Comparison of ENCODE assay signal across 25 cellular contexts in genomic region chr3:9109570-9109914, GRCh38.
DNase-seq lines count a peak whose midpoint lies in the region; ATAC-seq, FAIRE-seq and TF ChIP-seq lines count a peak whose summit lies in the region.
"Had no signal": no experiment of that assay in that cellular context is flagged by ENCODE, and none has a peak within 500 bp of the region (broad histone marks: within the 10 kb centered on the region; RNA-seq: fewer than 3 reads in every experiment).

No MANE protein-coding gene starts in this region.

- TF ChIP-seq CTCF in heart left ventricle (IDR thresholded peaks at IDR 0.05): no peak
- TF ChIP-seq CTCF in bronchial epithelial cell (IDR thresholded peaks at IDR 0.05; ENCODE audit: insufficient read depth, low read length, severe bottlenecking): no peak

- H3K9me3 ChIP-seq in heart left ventricle: no peaks in the 10 kb centered on the region
- H3K9me3 ChIP-seq in small intestine (ENCODE audit: control insufficient read depth, low read depth): no peaks in the 10 kb centered on the region
- H3K9me3 ChIP-seq: A549, neutrophil, psoas muscle, tibial artery had no signal

- peak; percentile 7 for FAIRE-seq in bronchial epithelial cell (lab: Jason Lieb, UNC)
- no peak for FAIRE-seq in small intestine (lab: Jason Lieb, UNC)
- FAIRE-seq: A549, kidney had no signal

- no peaks in the 10 kb centered on the region for H3K36me3 ChIP-seq in heart left ventricle
- H3K36me3 ChIP-seq in bronchial epithelial cell (ENCODE audit: control insufficient read depth, insufficient read depth, low read length): peaks cover 12% of the 10 kb centered on the region
- H3K36me3 ChIP-seq in small intestine (ENCODE audit: control insufficient read depth in 2 of 2, insufficient read depth in 2 of 2, low read length in 2 of 2): no peaks in the 10 kb centered on the region
- H3K36me3 ChIP-seq: neutrophil, tibial artery had no signal

- DNase-seq in heart left ventricle (no peak), cardiac septum (ENCODE audit: low spot score) (no peak), bronchial epithelial cell (ENCODE audit: low read depth) (no peak), left kidney (ENCODE audit: low read depth, low spot score) (peak; percentile 90), small intestine (peak; percentile 1), caudate nucleus (lab: John Stamatoyannopoulos, UW) (no peak), mesenteric fat pad (ENCODE audit: low spot score) (no peak), NCI-H1092 (lab: John Stamatoyannopoulos, UW) (no peak)
- DNase-seq: activated CD4-positive, alpha-beta T cell treated with anti-CD3 and anti-CD28 coated beads for 36 hours; activated CD8-positive, alpha-beta T cell treated with anti-CD3 and anti-CD28 coated beads, Interleukin-2, amount 10 ng/mL, durations not matched to agents 7 days and 5 days; CD8-positive, alpha-beta T cell; GM23248; IMR-90; kidney; NCI-H146; NCI-H345; NCI-H69; psoas muscle; SIG-M5; stimulated activated CD4-positive, alpha-beta T cell treated with anti-CD3 and anti-CD28 coated beads, Interleukin-4, amount 100 ng/mL, for 24 hours; tibial artery had no signal

- 68 to 83% (median 77%) methylated on average over 2 of the region's 2 CpGs for WGBS in heart left ventricle, 4 donors
- WGBS in small intestine, 3 donors: 67 to 96% (median 92%) methylated on average over 2 of the region's 2 CpGs

- H3K27ac ChIP-seq in heart left ventricle: no peak overlapping the region
- no peak overlapping the region for H3K27ac ChIP-seq in small intestine (ENCODE audit: low read depth in 1 of 2, low read length in 1 of 2)
- H3K27ac ChIP-seq in caudate nucleus (ENCODE audit: low read depth, low read length): no peak overlapping the region
- H3K27ac ChIP-seq: A549, coronary artery, GM23248, neutrophil, psoas muscle, tibial artery had no signal

- intact Hi-C loops in heart left ventricle (cut with DNase I): no loop called here
- intact Hi-C loops in cardiac septum (cut with DNase I): no loop called here

- H3K4me1 ChIP-seq in heart left ventricle (peaks cover 0 to 9% (median 0%) of the 10 kb centered on the region in 12 donors), small intestine (ENCODE audit: control insufficient read depth in 2 of 2, insufficient read depth in 1 of 2, low read depth in 1 of 2, low read length in 1 of 2) (no peaks in the 10 kb centered on the region)
- H3K4me1 ChIP-seq: A549 had no signal

- no peak for TF ChIP-seq POLR2A in heart left ventricle (IDR thresholded peaks at IDR 0.05)

- peak in 3 of 4 donors; percentile 27 to 52 (median 34) for ATAC-seq in heart left ventricle
- ATAC-seq: activated CD4-positive, alpha-beta T cell treated with anti-CD3 and anti-CD28 coated beads for 36 hours; activated CD8-positive, alpha-beta T cell treated with anti-CD3 and anti-CD28 coated beads, Interleukin-2, amount 10 ng/mL, durations not matched to agents 7 days and 5 days; CD8-positive, alpha-beta T cell; esophagus mucosa; psoas muscle had no signal

- H3K4me3 ChIP-seq in heart left ventricle: no peak overlapping the region
- no peak overlapping the region for H3K4me3 ChIP-seq in bronchial epithelial cell (ENCODE audit: low read depth, low read length)
- no peak overlapping the region for H3K4me3 ChIP-seq in small intestine (ENCODE audit: low read depth in 1 of 2, low read length in 2 of 2)
- H3K4me3 ChIP-seq: A549, coronary artery, GM23248, psoas muscle, tibial artery had no signal

- no peaks in the 10 kb centered on the region for H3K27me3 ChIP-seq in heart left ventricle
- no peaks in the 10 kb centered on the region for H3K27me3 ChIP-seq in bronchial epithelial cell (ENCODE audit: control insufficient read depth, insufficient read depth, low read length)
- H3K27me3 ChIP-seq in small intestine (ENCODE audit: control insufficient read depth in 2 of 2, insufficient read depth in 2 of 2, low read length in 2 of 2): no peaks in the 10 kb centered on the region
- H3K27me3 ChIP-seq: neutrophil had no signal

Comparison
In these comparisons a context has a peak if more than half of its experiments do, and no peak if none do; other contexts are left out.
1. DNase-seq: peak in left kidney (single experiment) and small intestine (single experiment); none in heart left ventricle (0 of 5), cardiac septum (single experiment), bronchial epithelial cell (single experiment), caudate nucleus (0 of 61), mesenteric fat pad (single experiment) and NCI-H1092 (single experiment).